Comparison of ENCODE assay signal across 21 cellular contexts in the genomic region with DNA sequence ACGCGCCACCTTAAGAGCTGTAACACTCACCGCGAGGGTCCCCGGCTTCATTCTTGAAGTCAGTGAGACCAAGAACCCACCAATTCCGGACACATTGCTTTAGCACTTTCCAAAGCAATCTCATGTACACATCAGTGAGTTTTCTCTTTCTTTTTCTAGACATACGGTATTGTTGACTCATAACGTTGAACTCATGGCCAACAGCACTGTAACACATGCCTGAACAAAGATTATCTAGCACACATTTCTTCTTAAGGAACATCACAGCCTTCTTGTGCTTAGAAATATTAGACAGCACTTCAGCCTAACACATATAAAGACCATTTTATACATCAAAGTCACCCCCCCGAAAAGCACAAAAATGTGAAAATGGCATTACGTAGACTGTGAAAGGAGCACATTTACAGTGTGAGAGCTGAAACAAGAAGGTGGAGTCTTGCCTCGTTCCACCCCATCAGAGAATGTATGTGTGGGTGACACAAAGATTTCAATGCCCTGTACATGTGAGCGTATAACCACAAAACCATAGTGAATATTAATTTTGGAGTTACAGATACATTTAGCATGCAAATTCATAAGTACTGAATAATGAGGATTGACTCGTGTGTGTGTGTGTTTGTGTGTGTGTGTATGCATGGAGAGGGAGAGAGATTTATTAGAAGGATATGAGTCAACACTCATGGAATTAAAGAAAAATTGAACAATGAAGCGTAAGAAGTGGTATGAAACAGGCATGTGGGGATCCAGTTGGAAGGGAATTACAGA.
DNase-seq lines count a peak whose midpoint lies in the region; ATAC-seq, FAIRE-seq and TF ChIP-seq lines count a peak whose summit lies in the region.
"Had no signal": no experiment of that assay in that cellular context is flagged by ENCODE, and none has a peak within 500 bp of the region (broad histone marks: within the 10 kb centered on the region; RNA-seq: fewer than 3 reads in every experiment).

No MANE protein-coding gene starts in this region.

- peak overlapping the region; percentile 26 for H3K18ac ChIP-seq in IMR-90 (ENCODE audit: low read depth, low read length)

- H4K8ac ChIP-seq in IMR-90 (ENCODE audit: low read depth in 2 of 2, low read length in 2 of 2) = peak overlapping the region; percentile 29 to 84; a peak in 3 of 4 replicates

- H3K36me3 Mint-ChIP-seq in Calu3 (ENCODE audit: insufficient read depth, unreplicated experiment) = no peaks in the 10 kb centered on the region
- H3K36me3 Mint-ChIP-seq in natural killer cell treated with Interleukin-12 subunit alpha and Interleukin-12 subunit beta and Interleukin-15 and Interleukin-18, amount 100 ng/mL, for 72 hours = peaks cover 6% of the 10 kb centered on the region

- peaks cover 4% of the 10 kb centered on the region for H3K4me1 ChIP-seq in IMR-90 (ENCODE audit: control insufficient read depth, insufficient read depth, low read length)
- H3K4me1 ChIP-seq: sigmoid colon had no signal

- H3K27me3 ChIP-seq in IMR-90 (ENCODE audit: control insufficient read depth, insufficient read depth, low read length) (no peaks in the 10 kb centered on the region), bronchial epithelial cell (ENCODE audit: control insufficient read depth, insufficient read depth, low read length) (no peaks in the 10 kb centered on the region)
- H3K27me3 ChIP-seq: sigmoid colon had no signal

- intact Hi-C loops in Calu3 (cut with micrococcal nuclease; ENCODE audit: unreplicated experiment) = loop anchor here (10.0 kb wide), 1 partner anchor 106 kb away; no protein-coding TSS in a partner anchor
- intact Hi-C loops in IMR-90 (cut with micrococcal nuclease) = no loop called here

- peak overlapping the region; percentile 61; the same call in 1 of the 2 replicates for H3K23ac ChIP-seq in IMR-90 (ENCODE audit: low read depth, low read length)

- H2BK20ac ChIP-seq in IMR-90 (ENCODE audit: low read depth, low read length) = peak overlapping the region; percentile 80

- H2BK5ac ChIP-seq in IMR-90 (ENCODE audit: low read depth, low read length, poor library complexity, severe bottlenecking) = peak overlapping the region; percentile 31

- H4K20me1 ChIP-seq in IMR-90 (ENCODE audit: insufficient read depth, low read length) = no peaks in the 10 kb centered on the region

- H3K4me3 ChIP-seq in IMR-90 (ENCODE audit: insufficient read depth, low read depth, low read length) (no peak overlapping the region), bronchial epithelial cell (ENCODE audit: low read depth, low read length) (no peak overlapping the region)
- H3K4me3 ChIP-seq: sigmoid colon had no signal

- no peak overlapping the region for H2AFZ ChIP-seq in IMR-90 (replicated peaks; ENCODE audit: low read length, poor library complexity)

- no peak overlapping the region for H2AK9ac ChIP-seq in IMR-90 (replicated peaks; ENCODE audit: low read depth, low read length, poor library complexity)

- DNase-seq in Calu3 (no peak), IMR-90 (peak; percentile 90), bronchial epithelial cell (ENCODE audit: low read depth) (peak; percentile 85), non-pigmented ciliary epithelial cell (ENCODE audit: low read depth) (peak; percentile 67)
- no peak for DNase-seq in natural killer cell treated with Interleukin-12 subunit alpha and Interleukin-12 subunit beta and Interleukin-15 and Interleukin-18, amount 100 ng/mL, for 72 hours (ENCODE audit: low spot score)
- DNase-seq in activated CD4-positive, alpha-beta T cell treated with anti-CD3 and anti-CD28 coated beads for 48 hours = no peak
- DNase-seq: activated CD4-positive, CD25-positive, alpha-beta regulatory T cell treated with anti-CD3 and anti-CD28 coated beads, Interleukin-2, amount 50 U/mL, for 72 hours; activated gamma-delta T cell; aorta; DMS79 treated with DMSO at 0.1 percent for 48 hours; Karpas-422; NCI-H1694; NK-92 treated with Interleukin-12 subunit alpha and Interleukin-12 subunit beta, amount 100 ng/mL, for 24 hours; sigmoid colon had no signal

- H3K36me3 ChIP-seq in IMR-90 (ENCODE audit: control insufficient read depth, insufficient read depth, low read length) = no peaks in the 10 kb centered on the region
- no peaks in the 10 kb centered on the region for H3K36me3 ChIP-seq in bronchial epithelial cell (ENCODE audit: control insufficient read depth, insufficient read depth, low read length)
- H3K36me3 ChIP-seq: sigmoid colon had no signal

- BruUV-seq in Calu3 (replicated peaks; lab: Mats Ljungman, UMichigan) (no TSS peak), IMR-90 (replicated peaks; lab: Mats Ljungman, UMichigan) (no TSS peak)

- H3K79me1 ChIP-seq in IMR-90 (ENCODE audit: low read depth in 1 of 2, low read length in 2 of 2) = no peaks in the 10 kb centered on the region

- H3K4me2 ChIP-seq in IMR-90 (ENCODE audit: low read depth, low read length) = no peak overlapping the region

- no peak for TF ChIP-seq POLR2A in IMR-90 (IDR thresholded peaks at IDR 0.05; ENCODE audit: low read depth, low read length)

- H3K4me1 Mint-ChIP-seq in Calu3 (ENCODE audit: low read depth, unreplicated experiment) = peaks cover 20% of the 10 kb centered on the region
- H3K4me1 Mint-ChIP-seq in natural killer cell treated with Interleukin-12 subunit alpha and Interleukin-12 subunit beta and Interleukin-15 and Interleukin-18, amount 100 ng/mL, for 72 hours (ENCODE audit: low read depth in 2 of 2) = no peaks in the 10 kb centered on the region

- no CpG with 5 or more reads among the region's 14 CpGs for WGBS in IMR-90 (ENCODE audit: extremely low coverage in 2 of 2, insufficient read length in 1 of 2), 2 experiments

- H3K27ac Mint-ChIP-seq in Calu3 (ENCODE audit: unreplicated experiment) = peak overlapping the region; percentile 76
- no peak overlapping the region for H3K27ac Mint-ChIP-seq in natural killer cell treated with Interleukin-12 subunit alpha and Interleukin-12 subunit beta and Interleukin-15 and Interleukin-18, amount 100 ng/mL, for 72 hours
- H3K27ac Mint-ChIP-seq: dendritic cell treated with granulocyte-macrophage colony-stimulating factor and Interleukin-4, amounts not matched to agents 40 ng/mL and 50 ng/mL, for 4 days had no signal

- H3K4ac ChIP-seq in IMR-90 (ENCODE audit: low read depth, low read length) = peak overlapping the region; percentile 80

- TF ChIP-seq RAD21 in IMR-90 (IDR thresholded peaks at IDR 0.05; ENCODE audit: low read length) = no peak

- H3K9me1 ChIP-seq in IMR-90 (ENCODE audit: insufficient read depth, low read length) = no peaks in the 10 kb centered on the region

- H3K56ac ChIP-seq in IMR-90 (ENCODE audit: extremely low read depth, insufficient read depth, low read length) = no peak overlapping the region

- H3K9me3 ChIP-seq in IMR-90 (ENCODE audit: control insufficient read depth, insufficient read depth, low read length) = no peaks in the 10 kb centered on the region; the same call in 1 of the 2 replicates

- H3K9ac ChIP-seq in IMR-90 (ENCODE audit: low read depth, low read length) = no peak overlapping the region

- POLR2A ChIA-PET in IMR-90 (lab: Charles Lee; ENCODE audit: unreplicated experiment) = no interaction called here

- no peak overlapping the region; the same call in 1 of the 2 replicates for H3K14ac ChIP-seq in IMR-90 (replicated peaks; ENCODE audit: low read depth, low read length)

- CTCF ChIA-PET in Calu3 (lab: Charles Lee) (no interaction called here), IMR-90 (lab: Yijun Ruan, JAX) (no interaction called here)

- H4K5ac ChIP-seq in IMR-90 (ENCODE audit: low read depth, low read length) = no peak overlapping the region

- peaks cover 5% of the 10 kb centered on the region for H3K9me3 Mint-ChIP-seq in Calu3 (ENCODE audit: low read depth, unreplicated experiment)
- H3K9me3 Mint-ChIP-seq in natural killer cell treated with Interleukin-12 subunit alpha and Interleukin-12 subunit beta and Interleukin-15 and Interleukin-18, amount 100 ng/mL, for 72 hours = peaks cover 5% of the 10 kb centered on the region

- H4K91ac ChIP-seq in IMR-90 (ENCODE audit: insufficient read depth, low read depth, low read length) = peak overlapping the region; percentile 63

- TF ChIP-seq CTCF in Calu3 (IDR thresholded peaks at IDR 0.05; ENCODE audit: unreplicated experiment) (no peak), IMR-90 (conservative IDR thresholded peaks at IDR 0.05; ENCODE audit: low read depth, low read length) (no peak), bronchial epithelial cell (IDR thresholded peaks at IDR 0.05; ENCODE audit: insufficient read depth, low read length, severe bottlenecking) (no peak)

- H3K27ac ChIP-seq in IMR-90 (ENCODE audit: insufficient read depth, low read length) = peak overlapping the region; percentile 82; the same call in 1 of the 2 replicates
- H3K27ac ChIP-seq: C4-2B, HL-60, sigmoid colon had no signal

- H3K4me3 Mint-ChIP-seq in Calu3 (ENCODE audit: low read depth, unreplicated experiment) = no peak overlapping the region
- no peak overlapping the region for H3K4me3 Mint-ChIP-seq in natural killer cell treated with Interleukin-12 subunit alpha and Interleukin-12 subunit beta and Interleukin-15 and Interleukin-18, amount 100 ng/mL, for 72 hours
- H3K4me3 Mint-ChIP-seq: dendritic cell treated with granulocyte-macrophage colony-stimulating factor and Interleukin-4, amounts not matched to agents 40 ng/mL and 50 ng/mL, for 4 days had no signal

- dilution Hi-C loops in IMR-90 (cut with HindIII; ENCODE audit: low sequenced_read_pairs, unreplicated experiment) = no loop called here

- peak overlapping the region; percentile 71; the same call in 1 of the 2 replicates for H2AK5ac ChIP-seq in IMR-90 (ENCODE audit: low read depth, low read length)

- H2BK120ac ChIP-seq in IMR-90 (ENCODE audit: low read depth, low read length) = peak overlapping the region; percentile 82

- peak; percentile 86 for ATAC-seq in IMR-90 (ENCODE audit: low read depth)
- ATAC-seq in natural killer cell treated with Interleukin-12 subunit alpha and Interleukin-12 subunit beta and Interleukin-15 and Interleukin-18, amount 100 ng/mL, for 72 hours = no peak
- ATAC-seq in HG02571 (IDR thresholded peaks at IDR 0.05; ENCODE audit: unreplicated experiment) = no peak
- ATAC-seq in GM21447 (IDR thresholded peaks at IDR 0.05; ENCODE audit: unreplicated experiment) = no peak
- ATAC-seq: left lobe of liver, Right ventricle myocardium inferior had no signal

- H2BK15ac ChIP-seq in IMR-90 (ENCODE audit: low read depth, low read length) = peak overlapping the region; percentile 4; the same call in 2 of the 3 replicates

- H3K27me3 Mint-ChIP-seq in Calu3 (ENCODE audit: unreplicated experiment) = no peaks in the 10 kb centered on the region
- no peaks in the 10 kb centered on the region for H3K27me3 Mint-ChIP-seq in natural killer cell treated with Interleukin-12 subunit alpha and Interleukin-12 subunit beta and Interleukin-15 and Interleukin-18, amount 100 ng/mL, for 72 hours
- H3K27me3 Mint-ChIP-seq: dendritic cell treated with granulocyte-macrophage colony-stimulating factor and Interleukin-4, amounts not matched to agents 40 ng/mL and 50 ng/mL, for 4 days had no signal

- no peak for FAIRE-seq in bronchial epithelial cell (lab: Jason Lieb, UNC)

- in situ Hi-C loops in IMR-90 (cut with MboI; ENCODE audit: low sequenced_read_pairs) = no loop called here

TF ChIP-seq in IMR-90, 13 proteins besides CTCF, POLR2A, EP300 and RAD21:
- TF ChIP-seq CEBPB (IDR thresholded peaks at IDR 0.05; ENCODE audit: low read depth, low read length) (peak; percentile 66; the same call in 1 of the 2 replicates), RCOR1 (IDR thresholded peaks at IDR 0.05; ENCODE audit: insufficient replicate concordance, low read length) (no peak)

Comparison
In these comparisons a context has a peak if more than half of its experiments do, and no peak if none do; other contexts are left out.
1. DNase-seq: peak in IMR-90 (single experiment), bronchial epithelial cell (single experiment) and non-pigmented ciliary epithelial cell (single experiment); none in Calu3 (single experiment), natural killer cell treated with Interleukin-12 subunit alpha and Interleukin-12 subunit beta and Interleukin-15 and Interleukin-18, amount 100 ng/mL, for 72 hours (single experiment) and activated CD4-positive, alpha-beta T cell treated with anti-CD3 and anti-CD28 coated beads for 48 hours (single experiment).